2 cellular contexts compared by ENCODE assay signal in the genomic region with DNA sequence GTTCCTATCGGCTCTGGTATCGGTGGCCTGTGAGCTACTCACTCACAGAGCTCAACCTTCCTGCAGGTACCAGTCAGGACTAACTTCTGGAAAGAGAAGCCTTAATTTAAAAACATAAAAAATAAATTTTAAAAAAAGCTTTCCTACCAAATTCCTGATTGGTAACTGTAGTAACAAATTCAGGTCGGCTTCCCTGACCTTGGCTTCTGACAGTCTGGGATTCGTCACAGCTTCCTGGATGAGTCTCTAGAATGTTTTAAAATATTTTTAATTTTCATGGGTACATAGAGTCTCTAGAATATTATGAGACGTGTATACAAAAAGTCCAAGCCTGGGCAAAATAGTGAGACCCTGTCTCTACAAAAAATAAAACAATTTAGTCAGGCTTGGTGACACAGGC.
TF ChIP-seq lines count a peak whose summit lies in the region.

No MANE protein-coding gene starts in this region.

TF ChIP-seq in IMR-90, 13 proteins besides CTCF, POLR2A, EP300 and RAD21:
- TF ChIP-seq MAFK (IDR thresholded peaks at IDR 0.05; ENCODE audit: low read depth, low read length) (no peak), NFE2L2 (IDR thresholded peaks at IDR 0.05; ENCODE audit: low read depth, low read length) (no peak), RFX5 (IDR thresholded peaks at IDR 0.05; ENCODE audit: low read depth, low read length) (no peak), CEBPB (IDR thresholded peaks at IDR 0.05; ENCODE audit: low read depth, low read length) (no peak), RCOR1 (IDR thresholded peaks at IDR 0.05; ENCODE audit: insufficient replicate concordance, low read length) (no peak), SMC3 (IDR thresholded peaks at IDR 0.05; ENCODE audit: low read depth, low read length) (no peak), FOS (IDR thresholded peaks at IDR 0.05; ENCODE audit: low read depth, low read length) (no peak), CHD1 (IDR thresholded peaks at IDR 0.05; ENCODE audit: low read depth, low read length) (no peak), MXI1 (IDR thresholded peaks at IDR 0.05; ENCODE audit: borderline replicate concordance, low read depth, low read length) (no peak), BHLHE40 (IDR thresholded peaks at IDR 0.05; ENCODE audit: low read depth, low read length) (no peak), MAZ (IDR thresholded peaks at IDR 0.05; ENCODE audit: borderline replicate concordance, low read depth, low read length) (no peak)
- TF ChIP-seq, protein P1, sequence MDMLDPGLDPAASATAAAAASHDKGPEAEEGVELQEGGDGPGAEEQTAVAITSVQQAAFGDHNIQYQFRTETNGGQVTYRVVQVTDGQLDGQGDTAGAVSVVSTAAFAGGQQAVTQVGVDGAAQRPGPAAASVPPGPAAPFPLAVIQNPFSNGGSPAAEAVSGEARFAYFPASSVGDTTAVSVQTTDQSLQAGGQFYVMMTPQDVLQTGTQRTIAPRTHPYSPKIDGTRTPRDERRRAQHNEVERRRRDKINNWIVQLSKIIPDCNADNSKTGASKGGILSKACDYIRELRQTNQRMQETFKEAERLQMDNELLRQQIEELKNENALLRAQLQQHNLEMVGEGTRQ (IDR thresholded peaks at IDR 0.05; ENCODE audit: low read depth, low read length) = no peak
- TF ChIP-seq, protein P2, sequence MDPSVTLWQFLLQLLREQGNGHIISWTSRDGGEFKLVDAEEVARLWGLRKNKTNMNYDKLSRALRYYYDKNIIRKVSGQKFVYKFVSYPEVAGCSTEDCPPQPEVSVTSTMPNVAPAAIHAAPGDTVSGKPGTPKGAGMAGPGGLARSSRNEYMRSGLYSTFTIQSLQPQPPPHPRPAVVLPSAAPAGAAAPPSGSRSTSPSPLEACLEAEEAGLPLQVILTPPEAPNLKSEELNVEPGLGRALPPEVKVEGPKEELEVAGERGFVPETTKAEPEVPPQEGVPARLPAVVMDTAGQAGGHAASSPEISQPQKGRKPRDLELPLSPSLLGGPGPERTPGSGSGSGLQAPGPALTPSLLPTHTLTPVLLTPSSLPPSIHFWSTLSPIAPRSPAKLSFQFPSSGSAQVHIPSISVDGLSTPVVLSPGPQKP (IDR thresholded peaks at IDR 0.05; ENCODE audit: borderline replicate concordance, low read depth, low read length) = no peak
TF ChIP-seq in IMR-90: peak in this region for 0.

TF ChIP-seq in K562, 482 proteins besides CTCF, POLR2A, EP300 and RAD21:
- TF ChIP-seq BDP1 (IDR thresholded peaks at IDR 0.05; ENCODE audit: insufficient read depth, insufficient read length) = no peak
- no peak for TF ChIP-seq CBX5 (IDR thresholded peaks at IDR 0.05; ENCODE audit: borderline replicate concordance, low read depth)
- no peak for TF ChIP-seq KHSRP (IDR thresholded peaks at IDR 0.05)
- no peak for TF ChIP-seq GTF2F1 (IDR thresholded peaks at IDR 0.05; ENCODE audit: low read depth, low read length)
- TF ChIP-seq EZH2 (IDR thresholded peaks at IDR 0.05; ENCODE audit: borderline replicate concordance, low read depth, low read length) = no peak
- TF ChIP-seq, protein P3, sequence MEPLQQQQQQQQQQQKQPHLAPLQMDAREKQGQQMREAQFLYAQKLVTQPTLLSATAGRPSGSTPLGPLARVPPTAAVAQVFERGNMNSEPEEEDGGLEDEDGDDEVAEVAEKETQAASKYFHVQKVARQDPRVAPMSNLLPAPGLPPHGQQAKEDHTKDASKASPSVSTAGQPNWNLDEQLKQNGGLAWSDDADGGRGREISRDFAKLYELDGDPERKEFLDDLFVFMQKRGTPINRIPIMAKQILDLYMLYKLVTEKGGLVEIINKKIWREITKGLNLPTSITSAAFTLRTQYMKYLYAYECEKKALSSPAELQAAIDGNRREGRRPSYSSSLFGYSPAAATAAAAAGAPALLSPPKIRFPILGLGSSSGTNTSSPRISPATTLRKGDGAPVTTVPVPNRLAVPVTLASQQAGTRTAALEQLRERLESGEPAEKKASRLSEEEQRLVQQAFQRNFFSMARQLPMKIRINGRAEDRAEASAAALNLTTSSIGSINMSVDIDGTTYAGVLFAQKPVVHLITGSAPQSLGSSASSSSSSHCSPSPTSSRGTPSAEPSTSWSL (CRISPR knock-in tag; IDR thresholded peaks at IDR 0.05; ENCODE audit: borderline replicate concordance) = no peak
- TF ChIP-seq ILK (tag; IDR thresholded peaks at IDR 0.05; ENCODE audit: borderline replicate concordance, low read depth) = no peak
- TF ChIP-seq, protein P4, sequence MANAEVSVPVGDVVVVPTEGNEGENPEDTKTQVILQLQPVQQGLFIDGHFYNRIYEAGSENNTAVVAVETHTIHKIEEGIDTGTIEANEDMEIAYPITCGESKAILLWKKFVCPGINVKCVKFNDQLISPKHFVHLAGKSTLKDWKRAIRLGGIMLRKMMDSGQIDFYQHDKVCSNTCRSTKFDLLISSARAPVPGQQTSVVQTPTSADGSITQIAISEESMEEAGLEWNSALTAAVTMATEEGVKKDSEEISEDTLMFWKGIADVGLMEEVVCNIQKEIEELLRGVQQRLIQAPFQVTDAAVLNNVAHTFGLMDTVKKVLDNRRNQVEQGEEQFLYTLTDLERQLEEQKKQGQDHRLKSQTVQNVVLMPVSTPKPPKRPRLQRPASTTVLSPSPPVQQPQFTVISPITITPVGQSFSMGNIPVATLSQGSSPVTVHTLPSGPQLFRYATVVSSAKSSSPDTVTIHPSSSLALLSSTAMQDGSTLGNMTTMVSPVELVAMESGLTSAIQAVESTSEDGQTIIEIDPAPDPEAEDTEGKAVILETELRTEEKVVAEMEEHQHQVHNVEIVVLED (CRISPR knock-in tag; IDR thresholded peaks at IDR 0.05) = no peak
- TF ChIP-seq NONO (IDR thresholded peaks at IDR 0.05; ENCODE audit: low read depth in 2 of 2, low read length in 1 of 2) = no peak
- TF ChIP-seq, protein P5, sequence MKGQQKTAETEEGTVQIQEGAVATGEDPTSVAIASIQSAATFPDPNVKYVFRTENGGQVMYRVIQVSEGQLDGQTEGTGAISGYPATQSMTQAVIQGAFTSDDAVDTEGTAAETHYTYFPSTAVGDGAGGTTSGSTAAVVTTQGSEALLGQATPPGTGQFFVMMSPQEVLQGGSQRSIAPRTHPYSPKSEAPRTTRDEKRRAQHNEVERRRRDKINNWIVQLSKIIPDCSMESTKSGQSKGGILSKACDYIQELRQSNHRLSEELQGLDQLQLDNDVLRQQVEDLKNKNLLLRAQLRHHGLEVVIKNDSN (CRISPR knock-in tag; IDR thresholded peaks at IDR 0.05) = no peak
- TF ChIP-seq U2AF2 (optimal IDR thresholded peaks at IDR 0.05; ENCODE audit: low read depth, low read length) = no peak
- TF ChIP-seq ZZZ3 (IDR thresholded peaks at IDR 0.05) = no peak
- no peak for TF ChIP-seq FOXK2 (conservative IDR thresholded peaks at IDR 0.05 in 1 of 2, IDR thresholded peaks at IDR 0.05 in 1 of 2; ENCODE audit: low read depth in 2 of 2)
- no peak for TF ChIP-seq RFX5 (IDR thresholded peaks at IDR 0.05; ENCODE audit: low read depth, low read length)
- TF ChIP-seq ZNF224 (CRISPR knock-in tag; IDR thresholded peaks at IDR 0.05) = no peak
- no peak for TF ChIP-seq HLTF (IDR thresholded peaks at IDR 0.05)
- no peak for TF ChIP-seq ZNF212 (CRISPR knock-in tag; IDR thresholded peaks at IDR 0.05)
